ENCODE assay signal across 14 cellular contexts in genomic region chr21:42162831-42163510, GRCh38. TPM values are rescaled to one million over a fixed set of nuclear protein-coding genes. Genes with fewer than 3 reads are reported as not detected.
DNase-seq lines count a peak whose midpoint lies in the region; ATAC-seq and TF ChIP-seq lines count a peak whose summit lies in the region.
"Had no signal": no experiment of that assay in that cellular context is flagged by ENCODE, and none has a peak within 500 bp of the region (broad histone marks: within the 10 kb centered on the region; RNA-seq: fewer than 3 reads in every experiment).

No MANE protein-coding gene starts in this region.

- peaks cover 0 to 7% (median 0%) of the 10 kb centered on the region in 5 donors for H3K27me3 Mint-ChIP-seq in naive thymus-derived CD4-positive, alpha-beta T cell

- no peaks in the 10 kb centered on the region for H3K36me3 ChIP-seq in HEK293 (ENCODE audit: control insufficient read depth in 2 of 2, insufficient read depth in 1 of 2, low read length in 2 of 2)
- H3K36me3 ChIP-seq in naive thymus-derived CD4-positive, alpha-beta T cell (ENCODE audit: control insufficient read depth in 2 of 3, insufficient read depth in 3 of 3, low read length in 3 of 3) = no peaks in the 10 kb centered on the region
- H3K36me3 ChIP-seq: colonic mucosa, stomach, WERI-Rb-1 had no signal

- peak; percentile 19 for ATAC-seq in naive thymus-derived CD4-positive, alpha-beta T cell
- ATAC-seq: left cardiac atrium had no signal

- H3K27me3 ChIP-seq in naive thymus-derived CD4-positive, alpha-beta T cell (ENCODE audit: control insufficient read depth in 2 of 2, insufficient read depth in 2 of 2, low read length in 2 of 2) = no peaks in the 10 kb centered on the region
- H3K27me3 ChIP-seq: colonic mucosa had no signal

- CTCF ChIA-PET in HEK293 (lab: Yijun Ruan, JAX) = interaction anchor here (1.5 to 1.7 kb wide), 2 partner anchors 17 to 94 kb away, joined by 6 to 11 read pairs; no protein-coding TSS in a partner anchor
- CTCF ChIA-PET in naive thymus-derived CD4-positive, alpha-beta T cell (lab: Charles Lee) = no interaction called here

- peak overlapping the region in 7 of 9 donors; percentile 29 to 77 (median 61) for H3K27ac Mint-ChIP-seq in naive thymus-derived CD4-positive, alpha-beta T cell

- H3K27ac ChIP-seq in HEK293 (ENCODE audit: extremely low read depth, low read depth, low read length) = no peak overlapping the region
- H3K27ac ChIP-seq in naive thymus-derived CD4-positive, alpha-beta T cell (ENCODE audit: low read depth, low read length) = no peak overlapping the region
- H3K27ac ChIP-seq: colonic mucosa, stomach had no signal

- H3K4me1 Mint-ChIP-seq in naive thymus-derived CD4-positive, alpha-beta T cell = peaks cover 27 to 58% (median 47%) of the 10 kb centered on the region in 7 donors

- intact Hi-C loops in naive thymus-derived CD4-positive, alpha-beta T cell (cut with micrococcal nuclease) = loop anchor here in 1 of 2 donors (5.0 kb wide), 1 partner anchor 74 kb away; no protein-coding TSS in a partner anchor

- TF ChIP-seq CTCF in HEK293 (tag by site-specific recombination; IDR thresholded peaks at IDR 0.05) = no peak

- peak; percentile 33 for DNase-seq in NCI-H345 (lab: John Stamatoyannopoulos, UW)
- no peak for DNase-seq in NCI-H345 treated with DMSO at 0.1 percent for 48 hours (lab: John Stamatoyannopoulos, UW; ENCODE audit: unreplicated experiment)
- peak; percentile 50 for DNase-seq in activated CD8-positive, alpha-beta memory T cell treated with anti-CD3 and anti-CD28 coated beads, Interleukin-2, amount 50 U/mL, for 48 hours
- DNase-seq in naive thymus-derived CD4-positive, alpha-beta T cell = no peak
- no peak for DNase-seq in globus pallidus (ENCODE audit: low spot score)
- no peak for DNase-seq in NCI-H774 (lab: John Stamatoyannopoulos, UW)
- DNase-seq in KG1 (lab: John Stamatoyannopoulos, UW) = no peak
- DNase-seq: colonic mucosa, foreskin fibroblast, left cardiac atrium, NCI-H187, stomach, WERI-Rb-1 had no signal

- POLR2A ChIA-PET in HEK293 (lab: Yijun Ruan, JAX) = no interaction called here
- POLR2A ChIA-PET in naive thymus-derived CD4-positive, alpha-beta T cell (lab: Charles Lee) = no interaction called here

- no peaks in the 10 kb centered on the region for H3K36me3 Mint-ChIP-seq in naive thymus-derived CD4-positive, alpha-beta T cell

- no peaks in the 10 kb centered on the region for H3K4me1 ChIP-seq in HEK293 (ENCODE audit: control insufficient read depth, insufficient read depth, low read length)
- H3K4me1 ChIP-seq in naive thymus-derived CD4-positive, alpha-beta T cell (ENCODE audit: control insufficient read depth in 2 of 2, insufficient read depth in 2 of 2, low read length in 2 of 2) = peaks cover 7 to 33% of the 10 kb centered on the region in 2 donors
- H3K4me1 ChIP-seq: colonic mucosa had no signal

- H3K4me3 Mint-ChIP-seq in naive thymus-derived CD4-positive, alpha-beta T cell = peak overlapping the region in 4 of 10 donors; percentile 18 to 65 (median 46)

- no peaks in the 10 kb centered on the region for H3K9me3 Mint-ChIP-seq in naive thymus-derived CD4-positive, alpha-beta T cell

- no peaks in the 10 kb centered on the region for H3K9me3 ChIP-seq in HEK293 (ENCODE audit: control insufficient read depth, insufficient read depth, low read depth, low read length)
- H3K9me3 ChIP-seq in naive thymus-derived CD4-positive, alpha-beta T cell (ENCODE audit: control insufficient read depth in 2 of 3, low read length in 3 of 3) = no peaks in the 10 kb centered on the region
- H3K9me3 ChIP-seq: colonic mucosa, stomach had no signal

- H3K4me3 ChIP-seq in HEK293 (ENCODE audit: low read depth, low read length) = no peak overlapping the region
- H3K4me3 ChIP-seq in naive thymus-derived CD4-positive, alpha-beta T cell (ENCODE audit: low read length) = no peak overlapping the region
- H3K4me3 ChIP-seq: colonic mucosa, stomach had no signal

TF ChIP-seq in HEK293, 187 proteins besides CTCF, POLR2A, EP300 and RAD21:
- TF ChIP-seq PRDM10 (tag by site-specific recombination; IDR thresholded peaks at IDR 0.05) (no peak), PRDM2 (tag by site-specific recombination; IDR thresholded peaks at IDR 0.05; ENCODE audit: borderline replicate concordance) (no peak), OSR2 (tag by site-specific recombination; IDR thresholded peaks at IDR 0.05) (peak; percentile 70; the same call in 1 of the 2 replicates), ZBTB48 (tag by site-specific recombination; IDR thresholded peaks at IDR 0.05) (0 out of 2 replicates have a peak, but pooled peaks have one; percentile 22)

RNA-seq across cellular contexts. Expression of gene ABCG1, which starts 56.0 kb away (rescaled TPM):
- 10 to 100 TPM in 3 of 5 experiments, under 1 TPM in 2; 0.67 to 49.7 (median 17.0) TPM for total RNA-seq in naive thymus-derived CD4-positive, alpha-beta T cell
- polyA plus RNA-seq in naive thymus-derived CD4-positive, alpha-beta T cell = 10 to 100 TPM; 11.1 to 25.3 TPM

Comparison
In these comparisons a context has a peak if more than half of its experiments do, and no peak if none do; other contexts are left out.
1. DNase-seq: peak in NCI-H345 (single experiment) and activated CD8-positive, alpha-beta memory T cell treated with anti-CD3 and anti-CD28 coated beads, Interleukin-2, amount 50 U/mL, for 48 hours (single experiment); none in NCI-H345 treated with DMSO at 0.1 percent for 48 hours (single experiment), naive thymus-derived CD4-positive, alpha-beta T cell (0 of 9), globus pallidus (single experiment), NCI-H774 (single experiment) and KG1 (single experiment).